In genomic region chr11:116962108-116962507, GRCh38 we compare ENCODE assay signal across 21 cellular contexts.
A peak's percentile ranks its signal among the peaks of the same experiment; 100 is the strongest.
DNase-seq lines count a peak whose midpoint lies in the region; ATAC-seq and TF ChIP-seq lines count a peak whose summit lies in the region.
"Had no signal": no experiment of that assay in that cellular context is flagged by ENCODE, and none has a peak within 500 bp of the region (broad histone marks: within the 10 kb centered on the region; RNA-seq: fewer than 3 reads in every experiment).

No MANE protein-coding gene starts in this region.

- H2AFZ ChIP-seq in SK-N-SH (ENCODE audit: low read depth) (no peak overlapping the region), smooth muscle cell (ENCODE audit: low read depth) (no peak overlapping the region)
- H2AFZ ChIP-seq: PC-9 had no signal

- ATAC-seq in SK-N-SH treated with all-trans-retinoic acid at 6 μM for 48 hours: peak; percentile 86
- no peak for ATAC-seq in HG03135 (IDR thresholded peaks at IDR 0.05; ENCODE audit: unreplicated experiment)
- ATAC-seq: heart right ventricle had no signal

- DNase-seq in SK-N-SH: no peak
- peak; percentile 44 for DNase-seq in adipocyte (ENCODE audit: low read depth)
- peak; percentile 24 for DNase-seq in fibroblast of pulmonary artery (ENCODE audit: low read depth)
- DNase-seq in smooth muscle cell (lab: John Stamatoyannopoulos, UW; ENCODE audit: unreplicated experiment): no peak
- no peak for DNase-seq in GDM1 (lab: John Stamatoyannopoulos, UW)
- no peak for DNase-seq in HEK293T (ENCODE audit: extremely low spot score)
- DNase-seq: activated CD4-positive, alpha-beta T cell treated with anti-CD3 and anti-CD28 coated beads, Interleukin-2, amount 50 U/mL, for 4 hours; activated gamma-delta T cell; Caco-2; DND-41; heart right ventricle; NCI-H187; retina; SIG-M5 had no signal

- peaks cover 5% of the 10 kb centered on the region for H3F3A ChIP-seq in SK-N-SH (replicated peaks; ENCODE audit: insufficient read depth)
- peaks cover 10% of the 10 kb centered on the region for H3F3A ChIP-seq in smooth muscle cell (ENCODE audit: low read depth)

- H3K9me2 ChIP-seq in SK-N-SH: no peaks in the 10 kb centered on the region

- H3K4me1 ChIP-seq in SK-N-SH (ENCODE audit: control insufficient read depth in 1 of 2, insufficient read depth in 2 of 2, low read depth in 1 of 2, low read length in 1 of 2) (peaks cover 4 to 21% of the 10 kb centered on the region in 2 experiments; a peak in 3 of 4 replicates), adipocyte (ENCODE audit: control insufficient read depth, insufficient read depth, low read length) (peaks cover 11% of the 10 kb centered on the region), smooth muscle cell (ENCODE audit: low read depth) (peaks cover 17% of the 10 kb centered on the region)

- H3K36me3 ChIP-seq in SK-N-SH (replicated peaks in 1 of 2; ENCODE audit: control insufficient read depth in 1 of 2, insufficient read depth in 2 of 2, low read length in 1 of 2): peaks cover 0 to 3% of the 10 kb centered on the region in 2 experiments
- no peaks in the 10 kb centered on the region for H3K36me3 ChIP-seq in adipocyte (ENCODE audit: control insufficient read depth, insufficient read depth, low read length, severe bottlenecking)
- H3K36me3 ChIP-seq in smooth muscle cell (ENCODE audit: low read depth): no peaks in the 10 kb centered on the region
- H3K36me3 ChIP-seq: heart right ventricle, neutrophil had no signal

- TF ChIP-seq CTCF in SK-N-SH (IDR thresholded peaks at IDR 0.05) (no peak), fibroblast of pulmonary artery (IDR thresholded peaks at IDR 0.05; ENCODE audit: low read length, missing control alignments) (no peak), smooth muscle cell (IDR thresholded peaks at IDR 0.05; ENCODE audit: borderline replicate concordance, insufficient read depth, poor library complexity, severe bottlenecking) (no peak)

- no peak overlapping the region for H3K4me2 ChIP-seq in SK-N-SH
- peak overlapping the region; percentile 42 for H3K4me2 ChIP-seq in smooth muscle cell
- H3K4me2 ChIP-seq: KMS-11, PC-9 had no signal

- H3K27ac ChIP-seq in SK-N-SH (ENCODE audit: low read depth in 2 of 2, low read length in 1 of 2) (peak overlapping the region in 1 of 2 experiments; percentile 35; a peak in 1 of 4 replicates), smooth muscle cell (ENCODE audit: low read depth) (peak overlapping the region; percentile 31)
- H3K27ac ChIP-seq: 22Rv1, heart right ventricle, KMS-11, neutrophil, PC-9, VCaP had no signal

- no peak overlapping the region for H3K4me3 ChIP-seq in SK-N-SH (ENCODE audit: low read depth in 2 of 2, low read length in 1 of 2)
- no peak overlapping the region for H3K4me3 ChIP-seq in adipocyte (ENCODE audit: low read length)
- no peak overlapping the region for H3K4me3 ChIP-seq in fibroblast of pulmonary artery (replicated peaks; ENCODE audit: low read depth, low read length)
- H3K4me3 ChIP-seq in smooth muscle cell: no peak overlapping the region
- H3K4me3 ChIP-seq: heart right ventricle, PC-9 had no signal

- peaks cover 2% of the 10 kb centered on the region; the same call in 1 of the 2 replicates for H3K79me2 ChIP-seq in SK-N-SH (ENCODE audit: insufficient read depth)
- peaks cover 19% of the 10 kb centered on the region for H3K79me2 ChIP-seq in smooth muscle cell (ENCODE audit: low read depth)

- WGBS in SK-N-SH (ENCODE audit: low lambda C conversion rate): 77% methylated on average over 4 of the region's 4 CpGs
- 30% methylated on average over 4 of the region's 4 CpGs for WGBS in smooth muscle cell (ENCODE audit: low lambda C conversion rate)

- no peak for TF ChIP-seq RAD21 in SK-N-SH (IDR thresholded peaks at IDR 0.05; ENCODE audit: low read length)

- no peak for TF ChIP-seq EP300 in SK-N-SH (IDR thresholded peaks at IDR 0.05; ENCODE audit: borderline replicate concordance in 1 of 2, low read depth in 1 of 2, low read length in 1 of 2)

- no peaks in the 10 kb centered on the region; the same call in 1 of the 2 replicates for H4K20me1 ChIP-seq in SK-N-SH (ENCODE audit: insufficient read depth)
- H4K20me1 ChIP-seq in smooth muscle cell (ENCODE audit: low read depth): peaks cover 81% of the 10 kb centered on the region

- CTCF ChIA-PET in SK-N-SH (lab: Yijun Ruan, JAX): interaction anchor here (0.9 to 1.1 kb wide), 2 partner anchors 17 to 22 kb away, joined by 3 read pairs; no protein-coding TSS in a partner anchor
- CTCF ChIA-PET in HEK293T (lab: Yijun Ruan, JAX): no interaction called here

- POLR2A ChIA-PET in SK-N-SH (lab: Yijun Ruan, JAX): no interaction called here
- POLR2A ChIA-PET in HEK293T (lab: Yijun Ruan, JAX): no interaction called here

- H3K9ac ChIP-seq in SK-N-SH (no peak overlapping the region), adipocyte (ENCODE audit: low read length) (no peak overlapping the region), smooth muscle cell (ENCODE audit: low read depth) (no peak overlapping the region)
- H3K9ac ChIP-seq: KMS-11 had no signal

- H3K27me3 ChIP-seq in SK-N-SH (ENCODE audit: insufficient read depth) (no peaks in the 10 kb centered on the region), adipocyte (replicated peaks; ENCODE audit: control insufficient read depth, insufficient read depth, low read length) (no peaks in the 10 kb centered on the region), smooth muscle cell (ENCODE audit: low read depth) (no peaks in the 10 kb centered on the region)
- H3K27me3 ChIP-seq: heart right ventricle, neutrophil had no signal

- H3K9me3 ChIP-seq in SK-N-SH (no peaks in the 10 kb centered on the region), adipocyte (ENCODE audit: control insufficient read depth, low read length) (no peaks in the 10 kb centered on the region), smooth muscle cell (replicated peaks; ENCODE audit: low read depth) (no peaks in the 10 kb centered on the region)
- H3K9me3 ChIP-seq: Caco-2, heart right ventricle, neutrophil had no signal

TF ChIP-seq in SK-N-SH treated with all-trans-retinoic acid at 6 μM for 48 hours, 23 proteins besides CTCF, POLR2A, EP300 and RAD21 (continues in another document):
- no peak for TF ChIP-seq ZNF565 (CRISPR knock-in tag; conservative IDR thresholded peaks at IDR 0.05; ENCODE audit: low read depth)
- no peak for TF ChIP-seq RARB (CRISPR knock-in tag; IDR thresholded peaks at IDR 0.05)
- no peak for TF ChIP-seq POU6F1 (CRISPR knock-in tag; IDR thresholded peaks at IDR 0.05; ENCODE audit: borderline replicate concordance, low read depth)
- no peak for TF ChIP-seq ISL1 (CRISPR knock-in tag; IDR thresholded peaks at IDR 0.05)

TF ChIP-seq in SK-N-SH, 30 proteins besides CTCF, POLR2A, EP300 and RAD21 (continues in another document):
- TF ChIP-seq, protein P1, sequence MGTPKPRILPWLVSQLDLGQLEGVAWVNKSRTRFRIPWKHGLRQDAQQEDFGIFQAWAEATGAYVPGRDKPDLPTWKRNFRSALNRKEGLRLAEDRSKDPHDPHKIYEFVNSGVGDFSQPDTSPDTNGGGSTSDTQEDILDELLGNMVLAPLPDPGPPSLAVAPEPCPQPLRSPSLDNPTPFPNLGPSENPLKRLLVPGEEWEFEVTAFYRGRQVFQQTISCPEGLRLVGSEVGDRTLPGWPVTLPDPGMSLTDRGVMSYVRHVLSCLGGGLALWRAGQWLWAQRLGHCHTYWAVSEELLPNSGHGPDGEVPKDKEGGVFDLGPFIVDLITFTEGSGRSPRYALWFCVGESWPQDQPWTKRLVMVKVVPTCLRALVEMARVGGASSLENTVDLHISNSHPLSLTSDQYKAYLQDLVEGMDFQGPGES (IDR thresholded peaks at IDR 0.05; ENCODE audit: low read depth, low read length): no peak
- TF ChIP-seq SMC3 (IDR thresholded peaks at IDR 0.05; ENCODE audit: low read depth, low read length): no peak
- TF ChIP-seq YY1 (IDR thresholded peaks at IDR 0.05; ENCODE audit: low read depth): no peak
- TF ChIP-seq PBX3 (IDR thresholded peaks at IDR 0.05): no peak
- TF ChIP-seq RCOR1 (IDR thresholded peaks at IDR 0.05; ENCODE audit: low read length): no peak
- TF ChIP-seq RXRA (IDR thresholded peaks at IDR 0.05; ENCODE audit: borderline replicate concordance, low read depth): no peak

TF ChIP-seq in HEK293T, 16 proteins besides CTCF, POLR2A, EP300 and RAD21:
- no peak for TF ChIP-seq FOXM1 (IDR thresholded peaks at IDR 0.05; ENCODE audit: borderline replicate concordance)
- no peak for TF ChIP-seq CTBP1 (IDR thresholded peaks at IDR 0.05; ENCODE audit: borderline replicate concordance)
- TF ChIP-seq L3MBTL2 (conservative IDR thresholded peaks at IDR 0.05): no peak
- no peak for TF ChIP-seq SUZ12 (IDR thresholded peaks at IDR 0.05)
- TF ChIP-seq HDGF (IDR thresholded peaks at IDR 0.05; ENCODE audit: borderline replicate concordance): no peak
- TF ChIP-seq BHLHE40 (IDR thresholded peaks at IDR 0.05; ENCODE audit: borderline replicate concordance): no peak
- TF ChIP-seq FOXA1 (IDR thresholded peaks at IDR 0.05): no peak
- TF ChIP-seq, protein P2, sequence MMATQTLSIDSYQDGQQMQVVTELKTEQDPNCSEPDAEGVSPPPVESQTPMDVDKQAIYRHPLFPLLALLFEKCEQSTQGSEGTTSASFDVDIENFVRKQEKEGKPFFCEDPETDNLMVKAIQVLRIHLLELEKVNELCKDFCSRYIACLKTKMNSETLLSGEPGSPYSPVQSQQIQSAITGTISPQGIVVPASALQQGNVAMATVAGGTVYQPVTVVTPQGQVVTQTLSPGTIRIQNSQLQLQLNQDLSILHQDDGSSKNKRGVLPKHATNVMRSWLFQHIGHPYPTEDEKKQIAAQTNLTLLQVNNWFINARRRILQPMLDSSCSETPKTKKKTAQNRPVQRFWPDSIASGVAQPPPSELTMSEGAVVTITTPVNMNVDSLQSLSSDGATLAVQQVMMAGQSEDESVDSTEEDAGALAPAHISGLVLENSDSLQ (IDR thresholded peaks at IDR 0.05): no peak
- TF ChIP-seq SP1 (IDR thresholded peaks at IDR 0.05): no peak
- TF ChIP-seq ARNT (IDR thresholded peaks at IDR 0.05): no peak
- no peak for TF ChIP-seq LEF1 (IDR thresholded peaks at IDR 0.05; ENCODE audit: borderline replicate concordance)
- TF ChIP-seq ELF4 (IDR thresholded peaks at IDR 0.05): no peak
- TF ChIP-seq FOXK2 (IDR thresholded peaks at IDR 0.05): no peak
- no peak for TF ChIP-seq ZNF384 (IDR thresholded peaks at IDR 0.05)
- TF ChIP-seq TARDBP (IDR thresholded peaks at IDR 0.05): no peak
- no peak for TF ChIP-seq NFRKB (IDR thresholded peaks at IDR 0.05)
TF ChIP-seq in HEK293T: peak in this region for 0.

Comparison
In these comparisons a context has a peak if more than half of its experiments do, and no peak if none do; other contexts are left out.
1. DNase-seq: peak in adipocyte (single experiment) and fibroblast of pulmonary artery (single experiment); none in SK-N-SH (single experiment), smooth muscle cell (single experiment), GDM1 (single experiment) and HEK293T (single experiment).